In genomic region chr18:3304832-3305231, GRCh38 we compare ENCODE assay signal across 1 cellular context.
TF ChIP-seq lines count a peak whose summit lies in the region.

No MANE protein-coding gene starts in this region.

TF ChIP-seq in GM12878, 131 proteins besides CTCF, POLR2A, EP300 and RAD21:
- no peak for TF ChIP-seq PRDM15 (CRISPR knock-in tag; IDR thresholded peaks at IDR 0.05)
- TF ChIP-seq BHLHE40 (IDR thresholded peaks at IDR 0.05; ENCODE audit: borderline replicate concordance in 1 of 2, low read depth in 2 of 2, low read length in 1 of 2) = no peak
- TF ChIP-seq GATAD2B (conservative IDR thresholded peaks at IDR 0.05; ENCODE audit: low read depth) = no peak
- no peak for TF ChIP-seq RFX5 (IDR thresholded peaks at IDR 0.05; ENCODE audit: low read depth, low read length)
- TF ChIP-seq LARP7 (IDR thresholded peaks at IDR 0.05) = no peak
- TF ChIP-seq TCF12 (IDR thresholded peaks at IDR 0.05; ENCODE audit: low read depth, low read length) = no peak
